ENCODE assay signal across 18 cellular contexts in genomic region chr5:28164568-28164967, GRCh38.
DNase-seq lines count a peak whose midpoint lies in the region; ATAC-seq and TF ChIP-seq lines count a peak whose summit lies in the region.
"Had no signal": no experiment of that assay in that cellular context is flagged by ENCODE, and none has a peak within 500 bp of the region (broad histone marks: within the 10 kb centered on the region; RNA-seq: fewer than 3 reads in every experiment).

No MANE protein-coding gene starts in this region.

- no peak for TF ChIP-seq POLR2A in NB4 (IDR thresholded peaks at IDR 0.05; ENCODE audit: extremely low read depth, insufficient read length)

- no peak overlapping the region for H3K4me2 ChIP-seq in osteoblast (ENCODE audit: insufficient read depth, low read length)

- TF ChIP-seq CTCF in NB4 (IDR thresholded peaks at IDR 0.05; ENCODE audit: low read depth, low read length) (no peak), osteoblast (IDR thresholded peaks at IDR 0.05; ENCODE audit: extremely low read depth, low read depth, low read length) (no peak)

- no peak overlapping the region for H3K4me3 ChIP-seq in NB4 (ENCODE audit: low read depth, low read length)
- no peak overlapping the region for H3K4me3 ChIP-seq in osteoblast (ENCODE audit: insufficient read depth, low read length)

- peak; percentile 5 for DNase-seq in KBM-7
- peak; percentile 4 for DNase-seq in NB4 (ENCODE audit: low read depth)
- DNase-seq in RPMI8226: peak; percentile 28
- peak; percentile 52 for DNase-seq in osteoblast (ENCODE audit: insufficient read length, low spot score, missing footprints)
- no peak for DNase-seq in activated naive CD4-positive, alpha-beta T cell (lab: John Stamatoyannopoulos, UW)
- no peak for DNase-seq in stimulated activated naive CD8-positive, alpha-beta T cell treated with anti-CD3 and anti-CD28 coated beads, Interleukin-15, Interleukin-2, amounts not matched to agents 100 U/mL and 50 U/mL, for 24 hours
- DNase-seq: ACHN; CD8-positive, alpha-beta memory T cell; KG1; NCI-H1092 treated with DMSO at 0.1 percent for 48 hours; NCI-H146; NCI-H2081; NCI-H774; SHP77; SW 1271 had no signal

- no peaks in the 10 kb centered on the region for H3K79me2 ChIP-seq in osteoblast (ENCODE audit: insufficient read depth, low read length)

- in situ Hi-C loops in KBM-7 (cut with MboI; ENCODE audit: low pct_unique_long_range_greater_than_20kb, low sequenced_read_pairs): no loop called here

- H2AFZ ChIP-seq in osteoblast (ENCODE audit: low read length): no peak overlapping the region

- no peaks in the 10 kb centered on the region for H4K20me1 ChIP-seq in osteoblast (ENCODE audit: insufficient read depth, low read length)

- H3K27me3 ChIP-seq in osteoblast (ENCODE audit: insufficient read depth, low read length): no peaks in the 10 kb centered on the region

- no peak for ATAC-seq in GM19023 (IDR thresholded peaks at IDR 0.05; ENCODE audit: unreplicated experiment)
- no peak for ATAC-seq in stimulated activated naive CD8-positive, alpha-beta T cell treated with anti-CD3 and anti-CD28 coated beads, Interleukin-15, Interleukin-2, amounts not matched to agents 100 U/mL and 50 U/mL, for 24 hours
- no peak for ATAC-seq in HG02678 (IDR thresholded peaks at IDR 0.05; ENCODE audit: unreplicated experiment)
- ATAC-seq: HepG2 had no signal

- no peak overlapping the region for H3K27ac ChIP-seq in osteoblast (ENCODE audit: low read depth, low read length)

- H3K36me3 ChIP-seq in osteoblast (ENCODE audit: insufficient read depth, low read length): no peaks in the 10 kb centered on the region

- H3K9me3 ChIP-seq in osteoblast (ENCODE audit: low read depth, low read length): peaks cover 2% of the 10 kb centered on the region

- H3K4me1 ChIP-seq in osteoblast (ENCODE audit: insufficient read depth, low read length): no peaks in the 10 kb centered on the region

Comparison
In these comparisons a context has a peak if more than half of its experiments do, and no peak if none do; other contexts are left out.
1. DNase-seq: peak in KBM-7 (single experiment), NB4 (single experiment), RPMI8226 (single experiment) and osteoblast (single experiment); none in activated naive CD4-positive, alpha-beta T cell (0 of 4) and stimulated activated naive CD8-positive, alpha-beta T cell treated with anti-CD3 and anti-CD28 coated beads, Interleukin-15, Interleukin-2, amounts not matched to agents 100 U/mL and 50 U/mL, for 24 hours (single experiment).